15 cellular contexts compared by ENCODE assay signal in the genomic region with DNA sequence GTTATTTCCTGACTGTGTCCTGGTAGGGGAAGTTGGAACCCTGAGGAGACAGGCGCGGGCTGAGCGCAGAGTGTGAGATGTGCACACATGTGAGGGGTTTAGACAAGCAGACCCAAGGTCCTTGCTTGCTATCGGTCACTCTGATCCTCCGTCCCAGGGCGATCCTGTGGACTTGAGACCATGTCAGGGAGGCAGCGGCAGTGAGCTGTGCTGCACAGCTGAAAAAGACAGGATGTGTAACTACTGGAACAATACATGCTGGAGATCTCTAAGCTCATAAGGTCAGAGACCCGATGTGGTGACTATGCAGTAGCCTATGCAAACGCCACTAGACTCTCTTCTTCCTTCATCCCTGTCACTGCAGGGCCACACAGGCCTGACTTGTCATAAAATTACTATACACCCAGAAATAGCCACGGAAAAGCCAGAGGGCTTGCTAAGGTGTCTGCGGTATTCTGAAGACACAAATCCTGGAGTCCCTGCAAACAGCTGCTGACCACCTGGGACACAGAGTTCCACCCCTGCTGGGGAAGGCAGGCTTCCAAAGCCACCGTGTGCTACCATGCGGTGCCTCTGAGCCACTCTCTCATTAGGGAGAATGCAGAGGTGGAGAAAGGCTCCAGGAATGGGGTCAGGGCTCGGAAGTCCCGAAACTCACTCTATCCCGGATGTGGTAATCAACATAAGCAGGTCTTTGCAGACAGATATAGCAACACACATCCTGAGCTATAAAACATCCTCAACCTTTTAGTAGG.
DNase-seq lines count a peak whose midpoint lies in the region; ATAC-seq and TF ChIP-seq lines count a peak whose summit lies in the region.
"Had no signal": no experiment of that assay in that cellular context is flagged by ENCODE, and none has a peak within 500 bp of the region (broad histone marks: within the 10 kb centered on the region; RNA-seq: fewer than 3 reads in every experiment).

No MANE protein-coding gene starts in this region.

- no TSS peak for BruUV-seq in MCF 10A (replicated peaks; lab: Mats Ljungman, UMichigan)

- no peaks in the 10 kb centered on the region for H3K36me3 ChIP-seq in breast epithelium
- H3K36me3 ChIP-seq in uterus: no peaks in the 10 kb centered on the region

- DNase-seq in breast epithelium (ENCODE audit: low spot score in 2 of 2) (no peak), MCF 10A (ENCODE audit: unreplicated experiment) (no peak), foreskin fibroblast (peak; percentile 67 to 79), osteocyte (ENCODE audit: extremely low spot score, unreplicated experiment) (peak; percentile 76), uterus (peak in 1 of 2 donors; percentile 36), T-helper 9 cell (no peak), globus pallidus (ENCODE audit: low spot score) (no peak)
- DNase-seq: activated CD4-positive, alpha-beta T cell treated with anti-CD3 and anti-CD28 coated beads for 4 hours; NCI-H2081 treated with DMSO at 0.1 percent for 48 hours; OCI-M1; T-cell had no signal

- no peak overlapping the region for H3K4me3 ChIP-seq in breast epithelium
- H3K4me3 ChIP-seq in foreskin fibroblast (ENCODE audit: low read depth in 1 of 2, low read length in 2 of 2): no peak overlapping the region
- H3K4me3 ChIP-seq in uterus: no peak overlapping the region
- H3K4me3 ChIP-seq: skin epidermis had no signal

- H3K27ac Mint-ChIP-seq in MCF 10A (ENCODE audit: low read depth, unreplicated experiment) (no peak overlapping the region), osteocyte (ENCODE audit: unreplicated experiment) (no peak overlapping the region)
- H3K27ac Mint-ChIP-seq: activated T-helper 1 cell treated with anti-CD3 and anti-CD28 coated beads, Interleukin-12 subunit alpha, Interleukin-12 subunit beta, Interleukin-2, Interleukin-4 antibody, amounts not matched to agents 30 ng/mL and 10 ng/mL and 1 ng/mL, durations not matched to agents 14 hours and 24 hours and 36 hours; T-cell; type B pancreatic cell had no signal

- ATAC-seq in GM18867 (IDR thresholded peaks at IDR 0.05; ENCODE audit: unreplicated experiment): no peak
- ATAC-seq: T-cell had no signal

- CTCF ChIA-PET in MCF 10A (lab: Yijun Ruan, JAX): interaction anchor here (0.8 to 3.5 kb wide), 3 partner anchors 23 to 382 kb away, joined by 3 to 16 read pairs (median 6); no protein-coding TSS in a partner anchor

- H3K4me1 ChIP-seq in breast epithelium (peaks cover 0 to 5% of the 10 kb centered on the region in 2 donors), uterus (peaks cover 21 to 26% of the 10 kb centered on the region in 2 donors)

- no peaks in the 10 kb centered on the region for H3K27me3 Mint-ChIP-seq in MCF 10A (ENCODE audit: insufficient read depth, unreplicated experiment)
- H3K27me3 Mint-ChIP-seq in osteocyte (ENCODE audit: unreplicated experiment): no peaks in the 10 kb centered on the region
- H3K27me3 Mint-ChIP-seq: T-cell, type B pancreatic cell had no signal

- peaks cover 49% of the 10 kb centered on the region for H3K36me3 Mint-ChIP-seq in MCF 10A (ENCODE audit: insufficient read depth, unreplicated experiment)
- H3K36me3 Mint-ChIP-seq in osteocyte (ENCODE audit: unreplicated experiment): peaks cover 21% of the 10 kb centered on the region
- H3K36me3 Mint-ChIP-seq: T-cell, type B pancreatic cell had no signal

- intact Hi-C loops in breast epithelium (cut with DNase I; ENCODE audit: low total_unique reads): no loop called here
- intact Hi-C loops in MCF 10A (cut with micrococcal nuclease): no loop called here
- intact Hi-C loops in uterus (cut with DNase I; ENCODE audit: low total_unique reads): loop anchor here (10.0 kb wide), 1 partner anchor 152 kb away; no protein-coding TSS in a partner anchor

- no peaks in the 10 kb centered on the region for H3K27me3 ChIP-seq in breast epithelium
- no peaks in the 10 kb centered on the region for H3K27me3 ChIP-seq in uterus

- peak overlapping the region; percentile 67 to 76 for H3K27ac ChIP-seq in breast epithelium
- H3K27ac ChIP-seq in uterus: peak overlapping the region; percentile 87 to 95

- H3K4me3 Mint-ChIP-seq in MCF 10A (ENCODE audit: unreplicated experiment) (no peak overlapping the region), osteocyte (ENCODE audit: unreplicated experiment) (no peak overlapping the region)
- H3K4me3 Mint-ChIP-seq: activated T-helper 1 cell treated with anti-CD3 and anti-CD28 coated beads, Interleukin-12 subunit alpha, Interleukin-12 subunit beta, Interleukin-2, Interleukin-4 antibody, amounts not matched to agents 30 ng/mL and 10 ng/mL and 1 ng/mL, durations not matched to agents 14 hours and 24 hours and 36 hours; T-cell; type B pancreatic cell had no signal

- H3K9me3 Mint-ChIP-seq in MCF 10A (ENCODE audit: unreplicated experiment): no peaks in the 10 kb centered on the region
- H3K9me3 Mint-ChIP-seq in osteocyte (ENCODE audit: unreplicated experiment): no peaks in the 10 kb centered on the region
- H3K9me3 Mint-ChIP-seq: activated T-helper 1 cell treated with anti-CD3 and anti-CD28 coated beads, Interleukin-12 subunit alpha, Interleukin-12 subunit beta, Interleukin-2, Interleukin-4 antibody, amounts not matched to agents 30 ng/mL and 10 ng/mL and 1 ng/mL, durations not matched to agents 14 hours and 24 hours and 36 hours; T-cell; type B pancreatic cell had no signal

- TF ChIP-seq POLR2A in breast epithelium (IDR thresholded peaks at IDR 0.05) (no peak), uterus (IDR thresholded peaks at IDR 0.05) (no peak)

- TF ChIP-seq CTCF in breast epithelium (IDR thresholded peaks at IDR 0.05): no peak
- TF ChIP-seq CTCF in MCF 10A (IDR thresholded peaks at IDR 0.05; ENCODE audit: unreplicated experiment): no peak
- no peak for TF ChIP-seq CTCF in foreskin fibroblast (IDR thresholded peaks at IDR 0.05; ENCODE audit: low read depth, low read length)
- TF ChIP-seq CTCF in osteocyte (IDR thresholded peaks at IDR 0.05): no peak
- no peak for TF ChIP-seq CTCF in uterus (IDR thresholded peaks at IDR 0.05)

- H3K4me1 Mint-ChIP-seq in MCF 10A (ENCODE audit: insufficient read depth, unreplicated experiment) (peaks cover 16% of the 10 kb centered on the region), osteocyte (ENCODE audit: unreplicated experiment) (peaks cover 28% of the 10 kb centered on the region)

- POLR2A ChIA-PET in MCF 10A (lab: Yijun Ruan, JAX): interaction anchor here (0.6 kb wide), 1 partner anchor 14 kb away, joined by 3 read pairs; no protein-coding TSS in a partner anchor

- H3K9me3 ChIP-seq in breast epithelium (no peaks in the 10 kb centered on the region), uterus (no peaks in the 10 kb centered on the region)

Comparison
In these comparisons a context has a peak if more than half of its experiments do, and no peak if none do; other contexts are left out.
1. DNase-seq: peak in foreskin fibroblast (2 of 2) and osteocyte (single experiment); none in breast epithelium (0 of 2), MCF 10A (single experiment), T-helper 9 cell (single experiment) and globus pallidus (single experiment).